9 cellular contexts compared by ENCODE assay signal in the genomic region with DNA sequence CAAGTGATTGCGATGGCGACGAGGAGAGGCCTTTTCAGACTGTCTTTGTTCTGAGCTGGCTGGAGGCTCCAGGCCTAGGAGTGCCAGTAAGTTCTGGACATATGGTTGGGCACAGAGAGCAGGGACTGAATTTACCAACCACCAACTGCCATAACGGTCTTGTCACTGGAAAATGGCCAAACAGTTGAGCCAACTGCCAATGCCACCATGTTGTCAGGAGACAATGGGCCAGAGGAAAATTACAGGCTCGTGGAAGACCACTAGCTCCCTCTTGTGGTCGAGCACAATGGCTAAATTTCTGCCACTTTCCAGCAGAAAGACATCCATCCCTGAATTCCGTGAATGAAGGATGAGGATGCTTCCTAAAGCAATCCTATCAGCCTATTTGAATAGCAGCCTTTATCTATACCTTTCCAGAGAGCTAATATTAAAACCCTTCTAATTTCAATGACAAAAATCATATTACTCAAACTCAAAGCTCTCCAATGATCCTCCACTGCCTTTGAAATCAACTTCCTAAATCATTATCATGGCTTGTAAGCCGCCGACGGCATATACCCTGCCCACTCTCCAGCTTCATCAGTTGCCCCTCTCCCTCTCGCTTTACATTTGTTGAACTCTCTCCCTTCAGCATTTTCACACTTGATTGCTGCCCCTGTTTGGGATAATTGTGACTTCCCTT.
DNase-seq lines count a peak whose midpoint lies in the region; ATAC-seq and TF ChIP-seq lines count a peak whose summit lies in the region.
"Had no signal": no experiment of that assay in that cellular context is flagged by ENCODE, and none has a peak within 500 bp of the region (broad histone marks: within the 10 kb centered on the region; RNA-seq: fewer than 3 reads in every experiment).

No MANE protein-coding gene starts in this region.

- TF ChIP-seq POLR2A in esophagus muscularis mucosa (IDR thresholded peaks at IDR 0.05; ENCODE audit: low read depth), result no peak

- TF ChIP-seq EP300 in esophagus muscularis mucosa (IDR thresholded peaks at IDR 0.05) (no peak), neural cell (conservative IDR thresholded peaks at IDR 0.05; ENCODE audit: poor library complexity, severe bottlenecking) (no peak)

- H3K9me3 Mint-ChIP-seq in activated naive CD4-positive, alpha-beta T cell treated with anti-CD3 and anti-CD28 coated beads for 36 hours, result no peaks in the 10 kb centered on the region
- no peaks in the 10 kb centered on the region for H3K9me3 Mint-ChIP-seq in activated CD4-positive, alpha-beta T cell treated with anti-CD3 and anti-CD28 coated beads, Interleukin-2, amount 10 ng/mL, durations not matched to agents 24 days and 14 days
- H3K9me3 Mint-ChIP-seq: dendritic cell treated with granulocyte-macrophage colony-stimulating factor and Interleukin-4, amounts not matched to agents 40 ng/mL and 50 ng/mL, for 4 days had no signal

- H3K4me3 ChIP-seq in esophagus muscularis mucosa (no peak overlapping the region), neural cell (ENCODE audit: low read length) (no peak overlapping the region)

- WGBS in esophagus muscularis mucosa, result 75% methylated on average over 11 of the region's 11 CpGs

- ATAC-seq in GM19328 (IDR thresholded peaks at IDR 0.05; ENCODE audit: unreplicated experiment), result no peak

- TF ChIP-seq RAD21 in neural cell (conservative IDR thresholded peaks at IDR 0.05), result peak; percentile 50

- H3K79me2 ChIP-seq in neural cell (replicated peaks; ENCODE audit: insufficient read depth, low read length), result no peaks in the 10 kb centered on the region

- H3K27me3 ChIP-seq in esophagus muscularis mucosa, result no peaks in the 10 kb centered on the region
- H3K27me3 ChIP-seq in neural cell (ENCODE audit: insufficient read depth, low read depth, low read length), result no peaks in the 10 kb centered on the region

- no peaks in the 10 kb centered on the region for H3K27me3 Mint-ChIP-seq in activated naive CD4-positive, alpha-beta T cell treated with anti-CD3 and anti-CD28 coated beads for 36 hours (ENCODE audit: low read depth)
- H3K27me3 Mint-ChIP-seq in activated CD4-positive, alpha-beta T cell treated with anti-CD3 and anti-CD28 coated beads, Interleukin-2, amount 10 ng/mL, durations not matched to agents 24 days and 14 days, result peaks cover 11% of the 10 kb centered on the region
- H3K27me3 Mint-ChIP-seq: dendritic cell treated with granulocyte-macrophage colony-stimulating factor and Interleukin-4, amounts not matched to agents 40 ng/mL and 50 ng/mL, for 4 days had no signal

- no peaks in the 10 kb centered on the region for H3K36me3 Mint-ChIP-seq in activated naive CD4-positive, alpha-beta T cell treated with anti-CD3 and anti-CD28 coated beads for 36 hours (ENCODE audit: low read depth)
- no peaks in the 10 kb centered on the region for H3K36me3 Mint-ChIP-seq in activated CD4-positive, alpha-beta T cell treated with anti-CD3 and anti-CD28 coated beads, Interleukin-2, amount 10 ng/mL, durations not matched to agents 24 days and 14 days (ENCODE audit: low read depth)

- H3K4me1 ChIP-seq in esophagus muscularis mucosa, result no peaks in the 10 kb centered on the region

- H2AFZ ChIP-seq in neural cell (ENCODE audit: low read depth, low read length), result no peak overlapping the region

- CTCF ChIA-PET in activated naive CD4-positive, alpha-beta T cell treated with anti-CD3 and anti-CD28 coated beads for 36 hours (lab: Charles Lee), result interaction anchor here (0.5 to 4.8 kb wide), 27 partner anchors 9 to 926 kb away, joined by 3 to 106 read pairs (median 4); a partner anchor contains a TSS

- H3K9me3 ChIP-seq in esophagus muscularis mucosa (no peaks in the 10 kb centered on the region), neural cell (ENCODE audit: low read length) (no peaks in the 10 kb centered on the region)

- intact Hi-C loops in activated naive CD4-positive, alpha-beta T cell treated with anti-CD3 and anti-CD28 coated beads for 36 hours (cut with micrococcal nuclease), result loop anchor here (1.0 to 5.0 kb wide), 5 partner anchors 51 to 1509 kb away; no protein-coding TSS in a partner anchor
- intact Hi-C loops in activated CD4-positive, alpha-beta T cell treated with anti-CD3 and anti-CD28 coated beads, Interleukin-2, amount 10 ng/mL, durations not matched to agents 24 days and 14 days (cut with micrococcal nuclease), result loop anchor here (1.0 to 5.0 kb wide), 3 partner anchors 51 to 634 kb away; no protein-coding TSS in a partner anchor
- intact Hi-C loops in esophagus muscularis mucosa (cut with DNase I), result loop anchor here (5.0 kb wide), 1 partner anchor 54 kb away; no protein-coding TSS in a partner anchor

- no peaks in the 10 kb centered on the region for H4K20me1 ChIP-seq in neural cell (ENCODE audit: insufficient read depth)

- H3K36me3 ChIP-seq in esophagus muscularis mucosa (no peaks in the 10 kb centered on the region), neural cell (ENCODE audit: insufficient read depth, low read length) (no peaks in the 10 kb centered on the region)

- no peak overlapping the region for H3K27ac Mint-ChIP-seq in activated naive CD4-positive, alpha-beta T cell treated with anti-CD3 and anti-CD28 coated beads for 36 hours
- no peak overlapping the region for H3K27ac Mint-ChIP-seq in activated CD4-positive, alpha-beta T cell treated with anti-CD3 and anti-CD28 coated beads, Interleukin-2, amount 10 ng/mL, durations not matched to agents 24 days and 14 days
- H3K27ac Mint-ChIP-seq: dendritic cell treated with granulocyte-macrophage colony-stimulating factor and Interleukin-4, amounts not matched to agents 40 ng/mL and 50 ng/mL, for 4 days had no signal

- peaks cover 3% of the 10 kb centered on the region for H3K4me1 Mint-ChIP-seq in activated naive CD4-positive, alpha-beta T cell treated with anti-CD3 and anti-CD28 coated beads for 36 hours (ENCODE audit: low read depth)
- peaks cover 3% of the 10 kb centered on the region for H3K4me1 Mint-ChIP-seq in activated CD4-positive, alpha-beta T cell treated with anti-CD3 and anti-CD28 coated beads, Interleukin-2, amount 10 ng/mL, durations not matched to agents 24 days and 14 days

- no peaks in the 10 kb centered on the region for H3K9me2 ChIP-seq in neural cell (ENCODE audit: insufficient read depth, low read length)

- H3K9ac ChIP-seq in neural cell (ENCODE audit: low read length), result no peak overlapping the region

- DNase-seq in activated naive CD4-positive, alpha-beta T cell treated with anti-CD3 and anti-CD28 coated beads for 36 hours, result peak; percentile 60
- DNase-seq in activated naive CD4-positive, alpha-beta T cell treated with anti-CD3 and anti-CD28 coated beads, Interleukin-2, amount 50 U/mL, for 16 hours, result no peak
- peak; percentile 20 for DNase-seq in NCI-H2029 (lab: John Stamatoyannopoulos, UW)
- peak; percentile 71 for DNase-seq in activated CD4-positive, alpha-beta T cell treated with anti-CD3 and anti-CD28 coated beads, Interleukin-2, amount 10 ng/mL, durations not matched to agents 24 days and 14 days
- DNase-seq in esophagus muscularis mucosa (ENCODE audit: extremely low spot score), result peak; percentile 64
- DNase-seq in NCI-H526 treated with DMSO at 0.1 percent for 48 hours (lab: John Stamatoyannopoulos, UW), result no peak

- H3K4me2 ChIP-seq in neural cell (ENCODE audit: low read length), result no peak overlapping the region

- peak overlapping the region in 1 of 4 donors; percentile 27 for H3K27ac ChIP-seq in esophagus muscularis mucosa (replicated peaks in 1 of 4)
- no peak overlapping the region for H3K27ac ChIP-seq in neural cell (ENCODE audit: low read length)

- no peak overlapping the region for H3K4me3 Mint-ChIP-seq in activated naive CD4-positive, alpha-beta T cell treated with anti-CD3 and anti-CD28 coated beads for 36 hours
- H3K4me3 Mint-ChIP-seq in activated CD4-positive, alpha-beta T cell treated with anti-CD3 and anti-CD28 coated beads, Interleukin-2, amount 10 ng/mL, durations not matched to agents 24 days and 14 days, result no peak overlapping the region
- H3K4me3 Mint-ChIP-seq: dendritic cell treated with granulocyte-macrophage colony-stimulating factor and Interleukin-4, amounts not matched to agents 40 ng/mL and 50 ng/mL, for 4 days had no signal

- H3F3A ChIP-seq in neural cell (ENCODE audit: insufficient read depth, low read length, poor library complexity, severe bottlenecking), result no peaks in the 10 kb centered on the region

- TF ChIP-seq CTCF in esophagus muscularis mucosa (IDR thresholded peaks at IDR 0.05), result peak; percentile 48 to 73 (median 54)
- TF ChIP-seq CTCF in neural cell (IDR thresholded peaks at IDR 0.05; ENCODE audit: poor library complexity, severe bottlenecking), result peak; percentile 40

TF ChIP-seq in neural cell, 6 proteins besides CTCF, POLR2A, EP300 and RAD21:
- TF ChIP-seq, protein P1, sequence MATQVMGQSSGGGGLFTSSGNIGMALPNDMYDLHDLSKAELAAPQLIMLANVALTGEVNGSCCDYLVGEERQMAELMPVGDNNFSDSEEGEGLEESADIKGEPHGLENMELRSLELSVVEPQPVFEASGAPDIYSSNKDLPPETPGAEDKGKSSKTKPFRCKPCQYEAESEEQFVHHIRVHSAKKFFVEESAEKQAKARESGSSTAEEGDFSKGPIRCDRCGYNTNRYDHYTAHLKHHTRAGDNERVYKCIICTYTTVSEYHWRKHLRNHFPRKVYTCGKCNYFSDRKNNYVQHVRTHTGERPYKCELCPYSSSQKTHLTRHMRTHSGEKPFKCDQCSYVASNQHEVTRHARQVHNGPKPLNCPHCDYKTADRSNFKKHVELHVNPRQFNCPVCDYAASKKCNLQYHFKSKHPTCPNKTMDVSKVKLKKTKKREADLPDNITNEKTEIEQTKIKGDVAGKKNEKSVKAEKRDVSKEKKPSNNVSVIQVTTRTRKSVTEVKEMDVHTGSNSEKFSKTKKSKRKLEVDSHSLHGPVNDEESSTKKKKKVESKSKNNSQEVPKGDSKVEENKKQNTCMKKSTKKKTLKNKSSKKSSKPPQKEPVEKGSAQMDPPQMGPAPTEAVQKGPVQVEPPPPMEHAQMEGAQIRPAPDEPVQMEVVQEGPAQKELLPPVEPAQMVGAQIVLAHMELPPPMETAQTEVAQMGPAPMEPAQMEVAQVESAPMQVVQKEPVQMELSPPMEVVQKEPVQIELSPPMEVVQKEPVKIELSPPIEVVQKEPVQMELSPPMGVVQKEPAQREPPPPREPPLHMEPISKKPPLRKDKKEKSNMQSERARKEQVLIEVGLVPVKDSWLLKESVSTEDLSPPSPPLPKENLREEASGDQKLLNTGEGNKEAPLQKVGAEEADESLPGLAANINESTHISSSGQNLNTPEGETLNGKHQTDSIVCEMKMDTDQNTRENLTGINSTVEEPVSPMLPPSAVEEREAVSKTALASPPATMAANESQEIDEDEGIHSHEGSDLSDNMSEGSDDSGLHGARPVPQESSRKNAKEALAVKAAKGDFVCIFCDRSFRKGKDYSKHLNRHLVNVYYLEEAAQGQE (IDR thresholded peaks at IDR 0.05; ENCODE audit: borderline replicate concordance), result no peak
- peak; percentile 41 for TF ChIP-seq SMC3 (conservative IDR thresholded peaks at IDR 0.05; ENCODE audit: poor library complexity)
- TF ChIP-seq TAF1 (IDR thresholded peaks at IDR 0.05; ENCODE audit: low read depth), result no peak
- no peak for TF ChIP-seq EZH2 (IDR thresholded peaks at IDR 0.05; ENCODE audit: borderline replicate concordance, insufficient read depth, low read length, poor library complexity, severe bottlenecking)
- no peak for TF ChIP-seq MXI1 (conservative IDR thresholded peaks at IDR 0.05; ENCODE audit: poor library complexity, severe bottlenecking)
- TF ChIP-seq POLR2AphosphoS5 (IDR thresholded peaks at IDR 0.05), result no peak
TF ChIP-seq in neural cell: peak in this region for 1.

Comparison
In these comparisons a context has a peak if more than half of its experiments do, and no peak if none do; other contexts are left out.
1. DNase-seq: peak in activated naive CD4-positive, alpha-beta T cell treated with anti-CD3 and anti-CD28 coated beads for 36 hours (single experiment), NCI-H2029 (single experiment), activated CD4-positive, alpha-beta T cell treated with anti-CD3 and anti-CD28 coated beads, Interleukin-2, amount 10 ng/mL, durations not matched to agents 24 days and 14 days (single experiment) and esophagus muscularis mucosa (single experiment); none in activated naive CD4-positive, alpha-beta T cell treated with anti-CD3 and anti-CD28 coated beads, Interleukin-2, amount 50 U/mL, for 16 hours (single experiment) and NCI-H526 treated with DMSO at 0.1 percent for 48 hours (single experiment).